ENCODE assay signal across 19 cellular contexts in the genomic region with DNA sequence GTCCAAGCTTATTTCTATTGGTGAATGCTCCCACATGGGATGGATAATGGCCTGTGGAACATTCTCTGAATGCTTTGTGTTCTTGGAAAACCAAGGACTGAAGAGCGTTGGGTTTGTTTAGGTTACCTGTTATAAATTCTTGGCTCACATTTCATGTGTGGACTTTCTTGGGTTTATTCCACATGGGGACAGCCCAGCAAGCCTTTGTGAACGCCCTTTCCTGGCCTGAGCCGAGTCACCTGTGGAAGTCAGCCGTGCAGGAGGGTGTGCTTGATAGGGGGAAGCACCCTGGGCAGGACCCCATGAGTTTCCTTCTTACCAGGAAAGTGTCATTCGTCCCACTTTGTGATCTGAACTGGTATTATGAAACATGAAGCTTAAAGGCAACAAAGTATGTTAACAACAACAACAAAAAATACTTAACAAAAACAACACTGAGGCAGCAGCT. TPM values are rescaled to one million over a fixed set of nuclear protein-coding genes. Genes with fewer than 3 reads are reported as not detected.
DNase-seq lines count a peak whose midpoint lies in the region; ATAC-seq and TF ChIP-seq lines count a peak whose summit lies in the region.
"Had no signal": no experiment of that assay in that cellular context is flagged by ENCODE, and none has a peak within 500 bp of the region (broad histone marks: within the 10 kb centered on the region; RNA-seq: fewer than 3 reads in every experiment).

No MANE protein-coding gene starts in this region.

- TF ChIP-seq CTCF in GM12864 (IDR thresholded peaks at IDR 0.05; ENCODE audit: low read depth, low read length, missing control alignments) (no peak), smooth muscle cell (IDR thresholded peaks at IDR 0.05; ENCODE audit: borderline replicate concordance, insufficient read depth, poor library complexity, severe bottlenecking) (no peak)

- H3K36me3 ChIP-seq in smooth muscle cell (ENCODE audit: low read depth): no peaks in the 10 kb centered on the region

- H3K4me1 Mint-ChIP-seq in memory B cell: peaks cover 58% of the 10 kb centered on the region
- H3K4me1 Mint-ChIP-seq in stimulated activated naive CD8-positive, alpha-beta T cell treated with anti-CD3 and anti-CD28 coated beads, Interleukin-15, amount 100 ng/mL, for 72 hours: peaks cover 49% of the 10 kb centered on the region

- ATAC-seq in memory B cell (ENCODE audit: low read depth): no peak
- no peak for ATAC-seq in stimulated activated naive CD8-positive, alpha-beta T cell treated with anti-CD3 and anti-CD28 coated beads, Interleukin-15, amount 100 ng/mL, for 72 hours
- ATAC-seq: CD8-positive, alpha-beta T cell had no signal

- peaks cover 83% of the 10 kb centered on the region for H4K20me1 ChIP-seq in smooth muscle cell (ENCODE audit: low read depth)

- H3K79me2 ChIP-seq in smooth muscle cell (ENCODE audit: low read depth): peaks cover 89% of the 10 kb centered on the region

- peaks cover 13% of the 10 kb centered on the region for H3F3A ChIP-seq in smooth muscle cell (ENCODE audit: low read depth)

- H3K4me3 ChIP-seq in GM12864 (ENCODE audit: low read depth, low read length): peak overlapping the region; percentile 34; the same call in 1 of the 2 replicates
- no peak overlapping the region for H3K4me3 ChIP-seq in smooth muscle cell

- H3K36me3 Mint-ChIP-seq in memory B cell: no peaks in the 10 kb centered on the region
- H3K36me3 Mint-ChIP-seq: CD8-positive, alpha-beta T cell; stimulated activated effector memory CD8-positive, alpha-beta T cell treated with anti-CD3 and anti-CD28 coated beads, Interleukin-12 subunit alpha, Interleukin-12 subunit beta, amount 100 ng/mL, for 72 hours had no signal

- DNase-seq in GM12864 (ENCODE audit: low read depth): no peak
- peak; percentile 56 for DNase-seq in astrocyte of the hippocampus (ENCODE audit: low read depth, low spot score)
- DNase-seq in memory B cell (ENCODE audit: low spot score in 2 of 2): no peak
- DNase-seq in smooth muscle cell (lab: John Stamatoyannopoulos, UW; ENCODE audit: unreplicated experiment): no peak
- no peak for DNase-seq in stimulated activated naive CD4-positive, alpha-beta T cell (lab: John Stamatoyannopoulos, UW)
- no peak for DNase-seq in COLO668 (lab: John Stamatoyannopoulos, UW; ENCODE audit: unreplicated experiment)
- no peak for DNase-seq in NOMO-1 treated with DMSO at 0.1 percent for 48 hours (lab: John Stamatoyannopoulos, UW; ENCODE audit: unreplicated experiment)
- DNase-seq in stimulated activated naive CD8-positive, alpha-beta T cell treated with anti-CD3 and anti-CD28 coated beads, Interleukin-15, amount 100 ng/mL, for 72 hours: no peak
- DNase-seq: ACHN; CD8-positive, alpha-beta T cell; foreskin fibroblast; NCI-H187 treated with DMSO at 0.1 percent for 48 hours; NCI-H510A; SHP77; stimulated activated CD4-positive, alpha-beta T cell treated with anti-CD3 and anti-CD28 coated beads, Interleukin-12 subunit alpha, Interleukin-12 subunit beta, amount 100 ng/mL, for 4 hours had no signal

- H3K4me1 ChIP-seq in smooth muscle cell (ENCODE audit: low read depth): peaks cover 4% of the 10 kb centered on the region

- peak overlapping the region; percentile 98 for H3K27ac Mint-ChIP-seq in memory B cell
- H3K27ac Mint-ChIP-seq in stimulated activated naive CD8-positive, alpha-beta T cell treated with anti-CD3 and anti-CD28 coated beads, Interleukin-15, amount 100 ng/mL, for 72 hours: no peak overlapping the region
- H3K27ac Mint-ChIP-seq: activated CD8-positive, alpha-beta T cell treated with anti-CD3 and anti-CD28 coated beads for 36 hours; CD8-positive, alpha-beta T cell; stimulated activated effector memory CD8-positive, alpha-beta T cell treated with anti-CD3 and anti-CD28 coated beads, Interleukin-12 subunit alpha, Interleukin-12 subunit beta, amount 100 ng/mL, for 72 hours; T-helper 1 cell treated with Interleukin-12 subunit alpha and Interleukin-12 subunit beta and Interleukin-4 antibody, amounts not matched to agents 30 μg/mL and 1 μg/mL, for 36 hours had no signal

- peak overlapping the region; percentile 56 for H3K27ac ChIP-seq in smooth muscle cell (ENCODE audit: low read depth)
- H3K27ac ChIP-seq: VCaP had no signal

- no peaks in the 10 kb centered on the region for H3K27me3 ChIP-seq in smooth muscle cell (ENCODE audit: low read depth)

- H3K27me3 Mint-ChIP-seq in memory B cell: no peaks in the 10 kb centered on the region
- H3K27me3 Mint-ChIP-seq in stimulated activated naive CD8-positive, alpha-beta T cell treated with anti-CD3 and anti-CD28 coated beads, Interleukin-15, amount 100 ng/mL, for 72 hours: peaks cover 98% of the 10 kb centered on the region

- no peaks in the 10 kb centered on the region for H3K9me3 ChIP-seq in smooth muscle cell (replicated peaks; ENCODE audit: low read depth)

- no peaks in the 10 kb centered on the region for H3K9me3 Mint-ChIP-seq in memory B cell
- no peaks in the 10 kb centered on the region for H3K9me3 Mint-ChIP-seq in stimulated activated naive CD8-positive, alpha-beta T cell treated with anti-CD3 and anti-CD28 coated beads, Interleukin-15, amount 100 ng/mL, for 72 hours
- H3K9me3 Mint-ChIP-seq: activated CD8-positive, alpha-beta T cell treated with anti-CD3 and anti-CD28 coated beads for 36 hours; CD8-positive, alpha-beta T cell; stimulated activated effector memory CD8-positive, alpha-beta T cell treated with anti-CD3 and anti-CD28 coated beads, Interleukin-12 subunit alpha, Interleukin-12 subunit beta, amount 100 ng/mL, for 72 hours; T-helper 1 cell treated with Interleukin-12 subunit alpha and Interleukin-12 subunit beta and Interleukin-4 antibody, amounts not matched to agents 30 μg/mL and 1 μg/mL, for 36 hours had no signal

- peak overlapping the region; percentile 72 for H3K4me3 Mint-ChIP-seq in memory B cell
- no peak overlapping the region for H3K4me3 Mint-ChIP-seq in stimulated activated naive CD8-positive, alpha-beta T cell treated with anti-CD3 and anti-CD28 coated beads, Interleukin-15, amount 100 ng/mL, for 72 hours
- H3K4me3 Mint-ChIP-seq: activated CD8-positive, alpha-beta T cell treated with anti-CD3 and anti-CD28 coated beads for 36 hours; CD8-positive, alpha-beta T cell; stimulated activated effector memory CD8-positive, alpha-beta T cell treated with anti-CD3 and anti-CD28 coated beads, Interleukin-12 subunit alpha, Interleukin-12 subunit beta, amount 100 ng/mL, for 72 hours; T-helper 1 cell treated with Interleukin-12 subunit alpha and Interleukin-12 subunit beta and Interleukin-4 antibody, amounts not matched to agents 30 μg/mL and 1 μg/mL, for 36 hours had no signal

- H2AFZ ChIP-seq in smooth muscle cell (ENCODE audit: low read depth): no peak overlapping the region

- WGBS in smooth muscle cell (ENCODE audit: low lambda C conversion rate): 80% methylated on average over 5 of the region's 5 CpGs

- peak overlapping the region; percentile 92 for H3K4me2 ChIP-seq in smooth muscle cell

- H3K9ac ChIP-seq in smooth muscle cell (ENCODE audit: low read depth): no peak overlapping the region

RNA-seq across cellular contexts. Expression of gene RAB31, which starts 4.1 kb away (rescaled TPM):
- 116 and 123 TPM in 2 replicates for total RNA-seq in smooth muscle cell
- 389 and 414 TPM in 2 replicates for polyA plus RNA-seq in smooth muscle cell
